Comparison of ENCODE assay signal across 12 cellular contexts in genomic region chr1:241895013-241895412, GRCh38. TPM values are rescaled to one million over a fixed set of nuclear protein-coding genes. Genes with fewer than 3 reads are reported as not detected.
DNase-seq lines count a peak whose midpoint lies in the region; ATAC-seq, FAIRE-seq and TF ChIP-seq lines count a peak whose summit lies in the region.
"Had no signal": no experiment of that assay in that cellular context is flagged by ENCODE, and none has a peak within 500 bp of the region (broad histone marks: within the 10 kb centered on the region; RNA-seq: fewer than 3 reads in every experiment).

No MANE protein-coding gene starts in this region.

- no peaks in the 10 kb centered on the region for H3K27me3 ChIP-seq in bronchial epithelial cell (ENCODE audit: control insufficient read depth, insufficient read depth, low read length)
- H3K27me3 ChIP-seq in brain microvascular endothelial cell (replicated peaks), result no peaks in the 10 kb centered on the region

- H3K4me3 ChIP-seq in bronchial epithelial cell (ENCODE audit: low read depth, low read length), result no peak overlapping the region
- H3K4me3 ChIP-seq in brain microvascular endothelial cell (ENCODE audit: low read depth, low read length), result no peak overlapping the region

- CTCF ChIA-PET in HEK293T (lab: Yijun Ruan, JAX), result interaction anchor here (0.6 to 0.8 kb wide), 2 partner anchors 109 to 125 kb away, joined by 3 read pairs; no protein-coding TSS in a partner anchor

- H3K36me3 ChIP-seq in bronchial epithelial cell (ENCODE audit: control insufficient read depth, insufficient read depth, low read length) (no peaks in the 10 kb centered on the region), brain microvascular endothelial cell (replicated peaks) (no peaks in the 10 kb centered on the region)

- POLR2A ChIA-PET in HEK293T (lab: Yijun Ruan, JAX), result no interaction called here

- DNase-seq in HEK293T (ENCODE audit: extremely low spot score) (no peak), bronchial epithelial cell (ENCODE audit: low read depth) (peak; percentile 42), NAMALWA (ENCODE audit: low spot score) (no peak), brain microvascular endothelial cell (no peak)
- DNase-seq in activated effector memory CD4-positive, alpha-beta T cell treated with Interleukin-2 at 50 U/mL for 16 hours, result no peak
- DNase-seq: COR-L47, NCI-H1694 treated with DMSO at 0.1 percent for 48 hours, OCI-M1 had no signal

- no peak overlapping the region for H3K27ac ChIP-seq in brain microvascular endothelial cell

- in situ Hi-C loops in brain microvascular endothelial cell (cut with HindIII; ENCODE audit: low pct_ligation_motif_present, low sequenced_read_pairs), result no loop called here

- TF ChIP-seq CTCF in bronchial epithelial cell (IDR thresholded peaks at IDR 0.05; ENCODE audit: insufficient read depth, low read length, severe bottlenecking) (no peak), brain microvascular endothelial cell (IDR thresholded peaks at IDR 0.05; ENCODE audit: low read depth, low read length, missing control alignments) (no peak)

- peak; percentile 77 for ATAC-seq in GM18909 (IDR thresholded peaks at IDR 0.05; ENCODE audit: poor library complexity, unreplicated experiment)
- ATAC-seq in HG03442 (IDR thresholded peaks at IDR 0.05; ENCODE audit: unreplicated experiment), result peak; percentile 84
- ATAC-seq in GM19328 (IDR thresholded peaks at IDR 0.05; ENCODE audit: unreplicated experiment), result no peak

- FAIRE-seq in bronchial epithelial cell (lab: Jason Lieb, UNC), result no peak
- FAIRE-seq: islet of Langerhans had no signal

TF ChIP-seq in HEK293T, 16 proteins besides CTCF, POLR2A, EP300 and RAD21:
- TF ChIP-seq TARDBP (IDR thresholded peaks at IDR 0.05), result no peak
- TF ChIP-seq, protein P1, sequence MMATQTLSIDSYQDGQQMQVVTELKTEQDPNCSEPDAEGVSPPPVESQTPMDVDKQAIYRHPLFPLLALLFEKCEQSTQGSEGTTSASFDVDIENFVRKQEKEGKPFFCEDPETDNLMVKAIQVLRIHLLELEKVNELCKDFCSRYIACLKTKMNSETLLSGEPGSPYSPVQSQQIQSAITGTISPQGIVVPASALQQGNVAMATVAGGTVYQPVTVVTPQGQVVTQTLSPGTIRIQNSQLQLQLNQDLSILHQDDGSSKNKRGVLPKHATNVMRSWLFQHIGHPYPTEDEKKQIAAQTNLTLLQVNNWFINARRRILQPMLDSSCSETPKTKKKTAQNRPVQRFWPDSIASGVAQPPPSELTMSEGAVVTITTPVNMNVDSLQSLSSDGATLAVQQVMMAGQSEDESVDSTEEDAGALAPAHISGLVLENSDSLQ (IDR thresholded peaks at IDR 0.05), result peak; percentile 40; the same call in 1 of the 2 replicates

RNA-seq across cellular contexts. Expression of gene EXO1, which starts 47.0 kb away (rescaled TPM):
- 0.53 and 0.90 TPM in 2 replicates for total RNA-seq in bronchial epithelial cell
